ENCODE assay signal across 20 cellular contexts in genomic region chr11:63244862-63245261, GRCh38. TPM values are rescaled to one million over a fixed set of nuclear protein-coding genes. Genes with fewer than 3 reads are reported as not detected.
DNase-seq lines count a peak whose midpoint lies in the region; ATAC-seq and TF ChIP-seq lines count a peak whose summit lies in the region.
"Had no signal": no experiment of that assay in that cellular context is flagged by ENCODE, and none has a peak within 500 bp of the region (broad histone marks: within the 10 kb centered on the region; RNA-seq: fewer than 3 reads in every experiment).

No MANE protein-coding gene starts in this region.

- H4K20me1 ChIP-seq in Karpas-422 (ENCODE audit: insufficient read depth, low read depth, low read length), result no peaks in the 10 kb centered on the region

- H3K27ac ChIP-seq in Karpas-422 (ENCODE audit: low read length) (no peak overlapping the region), right lobe of liver (peak overlapping the region in 2 of 3 donors; percentile 74 to 96)

- H3K36me3 ChIP-seq in Karpas-422 (ENCODE audit: insufficient read depth, low read length), result no peaks in the 10 kb centered on the region
- H3K36me3 ChIP-seq in right lobe of liver, result no peaks in the 10 kb centered on the region
- H3K36me3 ChIP-seq: HAP-1 had no signal

- DNase-seq in Karpas-422, result peak; percentile 26
- peak; percentile 64 for DNase-seq in left lobe of liver (ENCODE audit: low spot score)
- peak in 1 of 3 donors; percentile 71 for DNase-seq in right lobe of liver
- no peak for DNase-seq in activated CD4-positive, alpha-beta T cell treated with anti-CD3 and anti-CD28 coated beads, Interleukin-2, amount 50 U/mL, for 1 hour
- no peak for DNase-seq in stimulated activated naive CD4-positive, alpha-beta T cell (lab: John Stamatoyannopoulos, UW)
- DNase-seq: 8988T; C1 segment of cervical spinal cord; Calu3; CD4-positive, alpha-beta memory T cell; COR-L47; DMS53; DMS79 treated with DMSO at 0.1 percent for 48 hours; GF-D8; GOT3; HFFc6 had no signal

- intact Hi-C loops in right lobe of liver (cut with DNase I), result no loop called here

- TF ChIP-seq CTCF in right lobe of liver (IDR thresholded peaks at IDR 0.05), result no peak

- H2AFZ ChIP-seq in Karpas-422 (ENCODE audit: low read length), result no peak overlapping the region

- no peak overlapping the region for H3K4me2 ChIP-seq in Karpas-422 (ENCODE audit: low read depth, low read length, poor library complexity, severe bottlenecking)

- H3K4me1 ChIP-seq in Karpas-422 (ENCODE audit: low read length), result no peaks in the 10 kb centered on the region
- peaks cover 0 to 25% (median 5%) of the 10 kb centered on the region in 4 donors for H3K4me1 ChIP-seq in right lobe of liver
- H3K4me1 ChIP-seq: HAP-1 had no signal

- no peaks in the 10 kb centered on the region for H3K79me2 ChIP-seq in Karpas-422 (ENCODE audit: low read length)

- TF ChIP-seq POLR2A in right lobe of liver (IDR thresholded peaks at IDR 0.05), result peak; percentile 21

- H3K27me3 ChIP-seq in Karpas-422 (ENCODE audit: low read length) (no peaks in the 10 kb centered on the region), right lobe of liver (no peaks in the 10 kb centered on the region)

- 30% methylated on average over 2 of the region's 2 CpGs for WGBS in right lobe of liver (ENCODE audit: insufficient coverage, low coverage, low lambda C conversion rate, missing lambda C conversion rate)

- no peak overlapping the region for H3K4me3 ChIP-seq in Karpas-422 (ENCODE audit: low read length)
- peak overlapping the region; percentile 35 to 77 (median 61) for H3K4me3 ChIP-seq in right lobe of liver
- H3K4me3 ChIP-seq: HAP-1 had no signal

- no peaks in the 10 kb centered on the region for H3K9me2 ChIP-seq in Karpas-422 (replicated peaks; ENCODE audit: insufficient read depth, low read length)

- H3K9me3 ChIP-seq in Karpas-422 (ENCODE audit: low read length) (no peaks in the 10 kb centered on the region), right lobe of liver (no peaks in the 10 kb centered on the region)
- H3K9me3 ChIP-seq: HAP-1 had no signal

- H3K9ac ChIP-seq in Karpas-422 (ENCODE audit: low read length), result no peak overlapping the region

- ATAC-seq in left lobe of liver (peak; percentile 51), right lobe of liver (peak; percentile 13 to 56 (median 38)), HG03520 (IDR thresholded peaks at IDR 0.05; ENCODE audit: unreplicated experiment) (no peak)

RNA-seq across cellular contexts. Expression of gene SLC22A25, which starts 1.5 kb away (rescaled TPM):
- not detected in 2 replicates for total RNA-seq in Karpas-422 (2014; rRNA removed; shearing (Covaris generic); ENCODE audit: low replicate concordance)
- total RNA-seq in left lobe of liver (33.5 TPM), right lobe of liver (10 to 100 TPM in 5 of 6 experiments, 1 to 10 TPM in 1; 9.0 to 39.0 (median 14.7) TPM)
- total RNA-seq: A673; Calu3; CD4-positive, alpha-beta memory T cell; Daoy; G401; HFFc6 had no signal

Comparison
In these comparisons a context has a peak if more than half of its experiments do, and no peak if none do; other contexts are left out.
1. DNase-seq: peak in Karpas-422 (single experiment) and left lobe of liver (single experiment); none in activated CD4-positive, alpha-beta T cell treated with anti-CD3 and anti-CD28 coated beads, Interleukin-2, amount 50 U/mL, for 1 hour (single experiment) and stimulated activated naive CD4-positive, alpha-beta T cell (0 of 6).